Comparison of ENCODE assay signal across 19 cellular contexts in the genomic region with DNA sequence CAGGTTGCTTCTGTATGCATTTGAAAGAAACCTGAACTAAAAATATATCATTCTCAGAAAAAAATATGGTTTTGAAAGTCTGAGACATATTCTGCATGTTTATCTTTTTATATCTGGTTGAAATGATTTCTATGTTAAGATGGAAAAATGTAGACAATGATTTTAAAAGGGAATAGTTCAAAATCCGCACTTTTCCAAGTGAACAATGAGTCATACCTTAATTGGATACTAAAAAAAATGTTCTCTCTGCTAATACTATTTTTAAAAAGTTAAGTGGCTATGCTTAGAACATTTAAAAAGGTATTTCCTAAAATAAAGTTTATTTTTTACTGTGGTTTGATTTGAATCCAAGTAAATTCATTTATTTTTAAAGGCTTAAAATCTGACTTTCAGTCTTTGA.
DNase-seq lines count a peak whose midpoint lies in the region; FAIRE-seq and TF ChIP-seq lines count a peak whose summit lies in the region.
"Had no signal": no experiment of that assay in that cellular context is flagged by ENCODE, and none has a peak within 500 bp of the region (broad histone marks: within the 10 kb centered on the region; RNA-seq: fewer than 3 reads in every experiment).

No MANE protein-coding gene starts in this region.

- H3K27me3 ChIP-seq in Karpas-422 (ENCODE audit: low read length), result no peaks in the 10 kb centered on the region
- H3K27me3 ChIP-seq in adipocyte (replicated peaks; ENCODE audit: control insufficient read depth, insufficient read depth, low read length), result no peaks in the 10 kb centered on the region
- no peaks in the 10 kb centered on the region for H3K27me3 ChIP-seq in WERI-Rb-1 (ENCODE audit: insufficient read depth, low read depth, severe bottlenecking)

- H3K4me1 ChIP-seq in Karpas-422 (ENCODE audit: low read length) (no peaks in the 10 kb centered on the region; the same call in 1 of the 2 replicates), adipocyte (ENCODE audit: control insufficient read depth, insufficient read depth, low read length) (no peaks in the 10 kb centered on the region), kidney (ENCODE audit: control insufficient read depth in 1 of 2, insufficient read depth in 1 of 2, low read depth in 1 of 2, low read length in 2 of 2) (no peaks in the 10 kb centered on the region)

- no peak for DNase-seq in Karpas-422
- DNase-seq in adipocyte (ENCODE audit: low read depth), result peak; percentile 44
- DNase-seq in kidney, result no peak
- peak; percentile 51 for DNase-seq in putamen (ENCODE audit: low spot score)
- no peak for DNase-seq in midbrain (lab: John Stamatoyannopoulos, UW)
- no peak for DNase-seq in NCI-H1694 (lab: John Stamatoyannopoulos, UW)
- no peak for DNase-seq in WERI-Rb-1
- DNase-seq: C1 segment of cervical spinal cord; CD4-positive, CD25-positive, alpha-beta regulatory T cell; CD8-positive, alpha-beta memory T cell; COR-L47; DMS 273 treated with DMSO at 0.1 percent for 48 hours; DMS53; DND-41; H9 had no signal

- H3K27ac ChIP-seq in Karpas-422 (ENCODE audit: low read length) (no peak overlapping the region), kidney (ENCODE audit: low read depth in 2 of 2, low read length in 2 of 2) (no peak overlapping the region), WERI-Rb-1 (no peak overlapping the region)

- peak; percentile 8 for FAIRE-seq in kidney (lab: Jason Lieb, UNC)
- FAIRE-seq: GM12891, GM19239, H1, HepG2 had no signal

- intact Hi-C loops in kidney (cut with DNase I), result no loop called here

- no peaks in the 10 kb centered on the region for H4K20me1 ChIP-seq in Karpas-422 (ENCODE audit: insufficient read depth, low read depth, low read length)

- TF ChIP-seq CTCF in kidney (IDR thresholded peaks at IDR 0.05; ENCODE audit: borderline replicate concordance, extremely low read depth, insufficient read depth) (no peak), WERI-Rb-1 (IDR thresholded peaks at IDR 0.05; ENCODE audit: low read depth, low read length) (no peak)

- H3K9ac ChIP-seq in Karpas-422 (ENCODE audit: low read length) (no peak overlapping the region), adipocyte (ENCODE audit: low read length) (no peak overlapping the region), kidney (ENCODE audit: low read length in 2 of 2) (no peak overlapping the region)

- no peaks in the 10 kb centered on the region for H3K9me2 ChIP-seq in Karpas-422 (replicated peaks; ENCODE audit: insufficient read depth, low read length)

- H3K4me3 ChIP-seq in Karpas-422 (ENCODE audit: low read length), result no peak overlapping the region
- no peak overlapping the region for H3K4me3 ChIP-seq in adipocyte (ENCODE audit: low read length)
- no peak overlapping the region for H3K4me3 ChIP-seq in kidney (ENCODE audit: low read length in 2 of 2)
- no peak overlapping the region for H3K4me3 ChIP-seq in WERI-Rb-1 (ENCODE audit: low read depth, low read length)

- no peaks in the 10 kb centered on the region; the same call in 1 of the 2 replicates for H3K9me3 ChIP-seq in Karpas-422 (ENCODE audit: low read length)
- no peaks in the 10 kb centered on the region for H3K9me3 ChIP-seq in adipocyte (ENCODE audit: control insufficient read depth, low read length)
- no peaks in the 10 kb centered on the region for H3K9me3 ChIP-seq in kidney (ENCODE audit: control insufficient read depth in 1 of 2, low read length in 2 of 2)
- no peaks in the 10 kb centered on the region for H3K9me3 ChIP-seq in WERI-Rb-1 (ENCODE audit: severe bottlenecking)

- H3K36me3 ChIP-seq in Karpas-422 (ENCODE audit: insufficient read depth, low read length) (no peaks in the 10 kb centered on the region), adipocyte (ENCODE audit: control insufficient read depth, insufficient read depth, low read length, severe bottlenecking) (no peaks in the 10 kb centered on the region), kidney (ENCODE audit: control insufficient read depth in 1 of 2, insufficient read depth in 2 of 2, low read length in 2 of 2) (no peaks in the 10 kb centered on the region), WERI-Rb-1 (no peaks in the 10 kb centered on the region)

- peak overlapping the region; percentile 76 for H2AFZ ChIP-seq in Karpas-422 (ENCODE audit: low read length)

- no peaks in the 10 kb centered on the region for H3K79me2 ChIP-seq in Karpas-422 (ENCODE audit: low read length)

- H3K4me2 ChIP-seq in Karpas-422 (ENCODE audit: low read depth, low read length, poor library complexity, severe bottlenecking), result no peak overlapping the region

Comparison
In these comparisons a context has a peak if more than half of its experiments do, and no peak if none do; other contexts are left out.
1. DNase-seq: peak in adipocyte (single experiment) and putamen (single experiment); none in Karpas-422 (single experiment), kidney (single experiment), midbrain (single experiment), NCI-H1694 (single experiment) and WERI-Rb-1 (single experiment).